ENCODE assay signal across 1 cellular context in the genomic region with DNA sequence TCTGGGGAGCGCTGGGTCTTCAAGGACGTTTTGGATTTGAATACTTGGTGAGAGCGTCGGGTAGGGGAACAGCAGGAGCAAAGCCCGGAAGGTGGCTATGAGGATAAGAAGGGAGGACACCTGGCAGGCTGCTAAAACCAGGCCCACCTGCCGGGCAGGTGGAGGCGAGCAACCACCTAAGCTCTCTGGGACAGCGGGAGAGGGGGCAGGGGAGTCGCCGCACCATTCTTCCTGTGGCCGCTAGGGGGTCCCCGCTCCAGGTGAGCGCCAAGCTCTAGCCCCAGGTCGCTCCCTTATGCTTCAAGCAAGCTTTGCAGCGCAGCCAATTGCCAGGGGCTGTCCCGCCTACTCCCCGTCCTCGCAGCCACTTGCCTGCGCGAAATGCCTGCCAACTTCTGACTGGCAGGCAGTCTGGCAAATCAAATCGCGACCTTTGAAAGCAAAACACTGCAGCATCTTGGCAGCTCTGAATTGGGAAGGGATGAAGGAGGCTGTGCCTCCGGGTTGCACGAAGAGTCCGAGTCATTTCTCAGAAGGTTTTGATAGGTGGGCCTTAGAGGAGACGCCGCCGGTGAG.
A peak's percentile ranks its signal among the peaks of the same experiment; 100 is the strongest.
TF ChIP-seq lines count a peak whose summit lies in the region.

A gene (plus strand): TSS at position 469 of the 576 bp plus-strand sequence. CDS start 3,746 bp downstream, outside the sequence.

TF ChIP-seq in HepG2, 621 proteins besides CTCF, POLR2A, EP300 and RAD21 (continued from another document and continues in another):
- TF ChIP-seq, protein P1, sequence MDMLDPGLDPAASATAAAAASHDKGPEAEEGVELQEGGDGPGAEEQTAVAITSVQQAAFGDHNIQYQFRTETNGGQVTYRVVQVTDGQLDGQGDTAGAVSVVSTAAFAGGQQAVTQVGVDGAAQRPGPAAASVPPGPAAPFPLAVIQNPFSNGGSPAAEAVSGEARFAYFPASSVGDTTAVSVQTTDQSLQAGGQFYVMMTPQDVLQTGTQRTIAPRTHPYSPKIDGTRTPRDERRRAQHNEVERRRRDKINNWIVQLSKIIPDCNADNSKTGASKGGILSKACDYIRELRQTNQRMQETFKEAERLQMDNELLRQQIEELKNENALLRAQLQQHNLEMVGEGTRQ (IDR thresholded peaks at IDR 0.05; ENCODE audit: low read depth, low read length), result no peak
- TF ChIP-seq, protein P1 (CRISPR knock-in tag; IDR thresholded peaks at IDR 0.05; ENCODE audit: borderline replicate concordance), result no peak
- TF ChIP-seq, protein P2, sequence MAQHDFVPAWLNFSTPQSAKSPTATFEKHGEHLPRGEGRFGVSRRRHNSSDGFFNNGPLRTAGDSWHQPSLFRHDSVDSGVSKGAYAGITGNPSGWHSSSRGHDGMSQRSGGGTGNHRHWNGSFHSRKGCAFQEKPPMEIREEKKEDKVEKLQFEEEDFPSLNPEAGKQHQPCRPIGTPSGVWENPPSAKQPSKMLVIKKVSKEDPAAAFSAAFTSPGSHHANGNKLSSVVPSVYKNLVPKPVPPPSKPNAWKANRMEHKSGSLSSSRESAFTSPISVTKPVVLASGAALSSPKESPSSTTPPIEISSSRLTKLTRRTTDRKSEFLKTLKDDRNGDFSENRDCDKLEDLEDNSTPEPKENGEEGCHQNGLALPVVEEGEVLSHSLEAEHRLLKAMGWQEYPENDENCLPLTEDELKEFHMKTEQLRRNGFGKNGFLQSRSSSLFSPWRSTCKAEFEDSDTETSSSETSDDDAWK (CRISPR knock-in tag; IDR thresholded peaks at IDR 0.05), result no peak
- TF ChIP-seq, protein P3, sequence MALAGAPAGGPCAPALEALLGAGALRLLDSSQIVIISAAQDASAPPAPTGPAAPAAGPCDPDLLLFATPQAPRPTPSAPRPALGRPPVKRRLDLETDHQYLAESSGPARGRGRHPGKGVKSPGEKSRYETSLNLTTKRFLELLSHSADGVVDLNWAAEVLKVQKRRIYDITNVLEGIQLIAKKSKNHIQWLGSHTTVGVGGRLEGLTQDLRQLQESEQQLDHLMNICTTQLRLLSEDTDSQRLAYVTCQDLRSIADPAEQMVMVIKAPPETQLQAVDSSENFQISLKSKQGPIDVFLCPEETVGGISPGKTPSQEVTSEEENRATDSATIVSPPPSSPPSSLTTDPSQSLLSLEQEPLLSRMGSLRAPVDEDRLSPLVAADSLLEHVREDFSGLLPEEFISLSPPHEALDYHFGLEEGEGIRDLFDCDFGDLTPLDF (CRISPR knock-in tag; IDR thresholded peaks at IDR 0.05), result no peak
- TF ChIP-seq SMARCE1 (IDR thresholded peaks at IDR 0.05; ENCODE audit: borderline replicate concordance) (no peak), SALL1 (CRISPR knock-in tag; IDR thresholded peaks at IDR 0.05) (peak; percentile 61; the same call in 1 of the 2 replicates), ZNF724P (CRISPR knock-in tag; IDR thresholded peaks at IDR 0.05; ENCODE audit: borderline replicate concordance) (no peak), ZNF589 (CRISPR knock-in tag; conservative IDR thresholded peaks at IDR 0.05) (no peak), ARID2 (CRISPR knock-in tag; IDR thresholded peaks at IDR 0.05; ENCODE audit: borderline replicate concordance) (no peak), RBM22 (optimal IDR thresholded peaks at IDR 0.05; ENCODE audit: low read length) (no peak), U2AF1 (optimal IDR thresholded peaks at IDR 0.05; ENCODE audit: low read depth, low read length) (no peak), RBM39 (IDR thresholded peaks at IDR 0.05; ENCODE audit: low read depth, low read length, poor library complexity, severe bottlenecking) (peak; percentile 39), ZNF260 (CRISPR knock-in tag; IDR thresholded peaks at IDR 0.05; ENCODE audit: borderline replicate concordance, low read depth) (no peak), ZNF550 (CRISPR knock-in tag; IDR thresholded peaks at IDR 0.05; ENCODE audit: borderline replicate concordance) (no peak), EHMT2 (IDR thresholded peaks at IDR 0.05; ENCODE audit: borderline replicate concordance, low read depth, low read length) (no peak), ATF7-NPFF (CRISPR knock-in tag; IDR thresholded peaks at IDR 0.05; ENCODE audit: low read depth) (no peak), ZNF207 (IDR thresholded peaks at IDR 0.05; ENCODE audit: borderline replicate concordance) (no peak), NONO (IDR thresholded peaks at IDR 0.05) (no peak), NONO (CRISPR knock-in tag; conservative IDR thresholded peaks at IDR 0.05) (no peak), MTF2 (CRISPR knock-in tag; IDR thresholded peaks at IDR 0.05; ENCODE audit: borderline replicate concordance) (no peak), ZNF713 (CRISPR knock-in tag; IDR thresholded peaks at IDR 0.05) (no peak), ZNF136 (CRISPR knock-in tag; IDR thresholded peaks at IDR 0.05; ENCODE audit: low read depth) (no peak), KAT2B (IDR thresholded peaks at IDR 0.05; ENCODE audit: borderline replicate concordance, low read depth, low read length) (no peak), GPN1 (CRISPR knock-in tag; IDR thresholded peaks at IDR 0.05; ENCODE audit: borderline replicate concordance) (no peak), HNRNPL (IDR thresholded peaks at IDR 0.05; ENCODE audit: low read depth, low read length) (no peak)
- TF ChIP-seq, protein P4, sequence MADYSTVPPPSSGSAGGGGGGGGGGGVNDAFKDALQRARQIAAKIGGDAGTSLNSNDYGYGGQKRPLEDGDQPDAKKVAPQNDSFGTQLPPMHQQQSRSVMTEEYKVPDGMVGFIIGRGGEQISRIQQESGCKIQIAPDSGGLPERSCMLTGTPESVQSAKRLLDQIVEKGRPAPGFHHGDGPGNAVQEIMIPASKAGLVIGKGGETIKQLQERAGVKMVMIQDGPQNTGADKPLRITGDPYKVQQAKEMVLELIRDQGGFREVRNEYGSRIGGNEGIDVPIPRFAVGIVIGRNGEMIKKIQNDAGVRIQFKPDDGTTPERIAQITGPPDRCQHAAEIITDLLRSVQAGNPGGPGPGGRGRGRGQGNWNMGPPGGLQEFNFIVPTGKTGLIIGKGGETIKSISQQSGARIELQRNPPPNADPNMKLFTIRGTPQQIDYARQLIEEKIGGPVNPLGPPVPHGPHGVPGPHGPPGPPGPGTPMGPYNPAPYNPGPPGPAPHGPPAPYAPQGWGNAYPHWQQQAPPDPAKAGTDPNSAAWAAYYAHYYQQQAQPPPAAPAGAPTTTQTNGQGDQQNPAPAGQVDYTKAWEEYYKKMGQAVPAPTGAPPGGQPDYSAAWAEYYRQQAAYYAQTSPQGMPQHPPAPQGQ (CRISPR knock-in tag; IDR thresholded peaks at IDR 0.05; ENCODE audit: borderline replicate concordance), result no peak
- TF ChIP-seq, protein P5, sequence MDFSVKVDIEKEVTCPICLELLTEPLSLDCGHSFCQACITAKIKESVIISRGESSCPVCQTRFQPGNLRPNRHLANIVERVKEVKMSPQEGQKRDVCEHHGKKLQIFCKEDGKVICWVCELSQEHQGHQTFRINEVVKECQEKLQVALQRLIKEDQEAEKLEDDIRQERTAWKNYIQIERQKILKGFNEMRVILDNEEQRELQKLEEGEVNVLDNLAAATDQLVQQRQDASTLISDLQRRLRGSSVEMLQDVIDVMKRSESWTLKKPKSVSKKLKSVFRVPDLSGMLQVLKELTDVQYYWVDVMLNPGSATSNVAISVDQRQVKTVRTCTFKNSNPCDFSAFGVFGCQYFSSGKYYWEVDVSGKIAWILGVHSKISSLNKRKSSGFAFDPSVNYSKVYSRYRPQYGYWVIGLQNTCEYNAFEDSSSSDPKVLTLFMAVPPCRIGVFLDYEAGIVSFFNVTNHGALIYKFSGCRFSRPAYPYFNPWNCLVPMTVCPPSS (IDR thresholded peaks at IDR 0.05), result no peak
- TF ChIP-seq, protein P6, sequence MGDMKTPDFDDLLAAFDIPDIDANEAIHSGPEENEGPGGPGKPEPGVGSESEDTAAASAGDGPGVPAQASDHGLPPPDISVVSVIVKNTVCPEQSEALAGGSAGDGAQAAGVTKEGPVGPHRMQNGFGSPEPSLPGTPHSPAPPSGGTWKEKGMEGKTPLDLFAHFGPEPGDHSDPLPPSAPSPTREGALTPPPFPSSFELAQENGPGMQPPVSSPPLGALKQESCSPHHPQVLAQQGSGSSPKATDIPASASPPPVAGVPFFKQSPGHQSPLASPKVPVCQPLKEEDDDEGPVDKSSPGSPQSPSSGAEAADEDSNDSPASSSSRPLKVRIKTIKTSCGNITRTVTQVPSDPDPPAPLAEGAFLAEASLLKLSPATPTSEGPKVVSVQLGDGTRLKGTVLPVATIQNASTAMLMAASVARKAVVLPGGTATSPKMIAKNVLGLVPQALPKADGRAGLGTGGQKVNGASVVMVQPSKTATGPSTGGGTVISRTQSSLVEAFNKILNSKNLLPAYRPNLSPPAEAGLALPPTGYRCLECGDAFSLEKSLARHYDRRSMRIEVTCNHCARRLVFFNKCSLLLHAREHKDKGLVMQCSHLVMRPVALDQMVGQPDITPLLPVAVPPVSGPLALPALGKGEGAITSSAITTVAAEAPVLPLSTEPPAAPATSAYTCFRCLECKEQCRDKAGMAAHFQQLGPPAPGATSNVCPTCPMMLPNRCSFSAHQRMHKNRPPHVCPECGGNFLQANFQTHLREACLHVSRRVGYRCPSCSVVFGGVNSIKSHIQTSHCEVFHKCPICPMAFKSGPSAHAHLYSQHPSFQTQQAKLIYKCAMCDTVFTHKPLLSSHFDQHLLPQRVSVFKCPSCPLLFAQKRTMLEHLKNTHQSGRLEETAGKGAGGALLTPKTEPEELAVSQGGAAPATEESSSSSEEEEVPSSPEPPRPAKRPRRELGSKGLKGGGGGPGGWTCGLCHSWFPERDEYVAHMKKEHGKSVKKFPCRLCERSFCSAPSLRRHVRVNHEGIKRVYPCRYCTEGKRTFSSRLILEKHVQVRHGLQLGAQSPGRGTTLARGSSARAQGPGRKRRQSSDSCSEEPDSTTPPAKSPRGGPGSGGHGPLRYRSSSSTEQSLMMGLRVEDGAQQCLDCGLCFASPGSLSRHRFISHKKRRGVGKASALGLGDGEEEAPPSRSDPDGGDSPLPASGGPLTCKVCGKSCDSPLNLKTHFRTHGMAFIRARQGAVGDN (CRISPR knock-in tag; IDR thresholded peaks at IDR 0.05), result peak; percentile 86
- TF ChIP-seq, protein P7, sequence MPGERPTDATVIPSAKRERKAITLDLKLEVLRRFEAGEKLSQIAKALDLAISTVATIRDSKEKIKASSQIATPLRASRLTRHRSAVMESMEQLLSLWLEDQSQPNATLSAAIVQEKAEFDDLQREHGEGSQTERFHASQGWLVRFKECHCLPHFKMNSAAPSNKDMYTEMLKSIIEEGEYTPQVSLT (CRISPR knock-in tag; IDR thresholded peaks at IDR 0.05; ENCODE audit: borderline replicate concordance, low read depth), result no peak
- TF ChIP-seq, protein P8, sequence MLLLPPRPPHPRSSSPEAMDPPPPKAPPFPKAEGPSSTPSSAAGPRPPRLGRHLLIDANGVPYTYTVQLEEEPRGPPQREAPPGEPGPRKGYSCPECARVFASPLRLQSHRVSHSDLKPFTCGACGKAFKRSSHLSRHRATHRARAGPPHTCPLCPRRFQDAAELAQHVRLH (CRISPR knock-in tag; IDR thresholded peaks at IDR 0.05; ENCODE audit: borderline replicate concordance, low read depth), result peak; percentile 24; the same call in 1 of the 2 replicates
- TF ChIP-seq, protein P9, sequence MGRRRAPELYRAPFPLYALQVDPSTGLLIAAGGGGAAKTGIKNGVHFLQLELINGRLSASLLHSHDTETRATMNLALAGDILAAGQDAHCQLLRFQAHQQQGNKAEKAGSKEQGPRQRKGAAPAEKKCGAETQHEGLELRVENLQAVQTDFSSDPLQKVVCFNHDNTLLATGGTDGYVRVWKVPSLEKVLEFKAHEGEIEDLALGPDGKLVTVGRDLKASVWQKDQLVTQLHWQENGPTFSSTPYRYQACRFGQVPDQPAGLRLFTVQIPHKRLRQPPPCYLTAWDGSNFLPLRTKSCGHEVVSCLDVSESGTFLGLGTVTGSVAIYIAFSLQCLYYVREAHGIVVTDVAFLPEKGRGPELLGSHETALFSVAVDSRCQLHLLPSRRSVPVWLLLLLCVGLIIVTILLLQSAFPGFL (CRISPR knock-in tag; IDR thresholded peaks at IDR 0.05), result no peak
